9 cellular contexts compared by ENCODE assay signal in the genomic region with DNA sequence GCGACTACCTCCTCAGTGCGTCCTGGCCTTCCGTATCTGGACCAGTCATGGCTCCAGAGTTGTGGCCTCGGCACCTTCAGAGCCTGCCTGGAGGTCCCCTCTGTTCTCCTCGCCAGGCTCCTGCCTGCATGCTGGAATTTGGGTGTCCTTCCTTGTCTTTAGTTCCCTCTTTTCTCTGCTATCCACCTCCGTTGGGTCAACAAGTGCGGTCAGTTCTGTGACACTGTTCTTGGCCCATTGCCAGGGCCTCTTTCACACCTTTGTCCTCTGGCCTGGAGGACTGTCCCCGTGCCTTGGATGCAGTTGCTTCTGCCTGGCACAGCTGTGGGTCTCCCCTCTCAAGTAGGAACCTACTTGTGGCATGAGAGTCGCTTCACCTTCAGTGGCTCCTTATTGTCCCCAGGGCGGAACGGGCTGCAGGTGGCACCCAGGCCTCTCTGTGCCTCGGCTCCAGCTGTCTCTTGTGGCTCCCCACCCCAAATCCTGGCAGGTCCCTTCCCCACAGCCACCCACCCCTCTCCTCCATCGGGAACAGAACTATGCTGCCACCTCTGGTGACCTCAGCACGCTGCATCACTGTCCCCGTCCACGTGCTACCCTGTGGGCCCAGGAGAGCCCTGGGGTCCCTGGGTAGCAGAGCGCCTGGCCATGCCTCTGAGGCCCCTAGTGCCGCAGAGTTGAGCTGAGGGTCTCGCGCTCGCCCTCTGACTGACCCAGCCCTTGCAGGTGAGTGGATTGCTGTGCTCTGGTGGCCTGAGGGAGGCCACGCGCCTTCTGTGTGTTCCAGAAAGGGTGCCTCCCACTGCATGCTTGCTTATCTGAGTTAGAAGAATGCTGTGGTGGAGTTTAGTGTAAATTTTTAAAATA. TPM values are rescaled to one million over a fixed set of nuclear protein-coding genes. Genes with fewer than 3 reads are reported as not detected.
DNase-seq lines count a peak whose midpoint lies in the region; ATAC-seq, FAIRE-seq and TF ChIP-seq lines count a peak whose summit lies in the region.
"Had no signal": no experiment of that assay in that cellular context is flagged by ENCODE, and none has a peak within 500 bp of the region (broad histone marks: within the 10 kb centered on the region; RNA-seq: fewer than 3 reads in every experiment).

No MANE protein-coding gene starts in this region.

- intact Hi-C loops in HepG2 (cut with micrococcal nuclease; ENCODE audit: unreplicated experiment), result loop anchor here (5.0 kb wide), 1 partner anchor 33 kb away; a partner anchor contains a TSS
- intact Hi-C loops in left colon (cut with DNase I, micrococcal nuclease), result no loop called here
- intact Hi-C loops in sigmoid colon (cut with DNase I), result loop anchor here (5.0 to 10.0 kb wide), 3 partner anchors 33 to 110 kb away; a partner anchor contains a TSS

- TF ChIP-seq EP300 in HepG2 (IDR thresholded peaks at IDR 0.05; ENCODE audit: low read depth in 2 of 2, low read length in 2 of 2) (no peak), HepG2 (CRISPR knock-in tag; IDR thresholded peaks at IDR 0.05; ENCODE audit: borderline replicate concordance) (no peak), sigmoid colon (IDR thresholded peaks at IDR 0.05) (no peak)

- peak; percentile 89 for DNase-seq in GM23338 (ENCODE audit: low spot score)
- peak; percentile 48 for DNase-seq in activated naive CD4-positive, alpha-beta T cell treated with anti-CD3 and anti-CD28 coated beads, Interleukin-2, amount 10 ng/mL, durations not matched to agents 7 days and 5 days
- DNase-seq in HepG2 (ENCODE audit: low spot score), result peak; percentile 50
- no peak for DNase-seq in left colon
- no peak for DNase-seq in activated gamma-delta T cell (lab: John Stamatoyannopoulos, UW)
- no peak for DNase-seq in GF-D8 (lab: John Stamatoyannopoulos, UW)
- no peak for DNase-seq in sigmoid colon

- H3K9ac ChIP-seq in BLaER1 treated with 17β-estradiol and CSF1 and Interleukin-3, amounts not matched to agents 10 nM and 100 nM, result peak overlapping the region in 5 of 11 experiments; percentile 35 to 62 (median 44); a peak in 6 of 22 replicates
- peak overlapping the region; percentile 57; the same call in 1 of the 2 replicates for H3K9ac ChIP-seq in HepG2 (ENCODE audit: insufficient read depth, low read depth, low read length)

- peak overlapping the region; percentile 26; the same call in 2 of the 3 replicates for H3K4me3 Mint-ChIP-seq in GM23338
- H3K4me3 Mint-ChIP-seq in activated naive CD4-positive, alpha-beta T cell treated with anti-CD3 and anti-CD28 coated beads, Interleukin-2, amount 10 ng/mL, durations not matched to agents 7 days and 5 days, result no peak overlapping the region
- H3K4me3 Mint-ChIP-seq: memory B cell had no signal

- TF ChIP-seq CTCF in GM23338 (conservative IDR thresholded peaks at IDR 0.05; ENCODE audit: low read depth in 2 of 2) (peak; percentile 66 to 75), HepG2 (CRISPR knock-in tag; IDR thresholded peaks at IDR 0.05) (peak; percentile 77), sigmoid colon (IDR thresholded peaks at IDR 0.05) (peak in 2 of 4 experiments; percentile 5 to 9)

- H3K4me1 ChIP-seq in BLaER1 treated with 17β-estradiol and CSF1 and Interleukin-3, amounts not matched to agents 10 nM and 100 nM, result peaks cover 42 to 48% (median 46%) of the 10 kb centered on the region in 10 experiments
- H3K4me1 ChIP-seq in GM23338 (ENCODE audit: insufficient read depth), result peaks cover 12% of the 10 kb centered on the region; the same call in 1 of the 2 replicates
- peaks cover 47% of the 10 kb centered on the region for H3K4me1 ChIP-seq in HepG2 (ENCODE audit: insufficient read depth, low read length)
- peaks cover 0 to 53% (median 48%) of the 10 kb centered on the region in 4 donors for H3K4me1 ChIP-seq in sigmoid colon

- CTCF ChIA-PET in activated naive CD4-positive, alpha-beta T cell treated with anti-CD3 and anti-CD28 coated beads, Interleukin-2, amount 10 ng/mL, durations not matched to agents 7 days and 5 days (lab: Charles Lee), result no interaction called here
- CTCF ChIA-PET in HepG2 (lab: Yijun Ruan, JAX; ENCODE audit: low intra/inter-chr PET ratio, low total read pairs), result no interaction called here

- no peaks in the 10 kb centered on the region for H3K9me3 ChIP-seq in BLaER1 treated with 17β-estradiol and CSF1 and Interleukin-3, amounts not matched to agents 10 nM and 100 nM (replicated peaks in 1 of 11)
- H3K9me3 ChIP-seq in HepG2 (ENCODE audit: low read length) (no peaks in the 10 kb centered on the region), sigmoid colon (no peaks in the 10 kb centered on the region)

- peak overlapping the region; percentile 92 for H3K27ac Mint-ChIP-seq in GM23338
- peak overlapping the region; percentile 31 for H3K27ac Mint-ChIP-seq in activated naive CD4-positive, alpha-beta T cell treated with anti-CD3 and anti-CD28 coated beads, Interleukin-2, amount 10 ng/mL, durations not matched to agents 7 days and 5 days
- H3K27ac Mint-ChIP-seq: memory B cell had no signal

- TF ChIP-seq POLR2A in HepG2 (IDR thresholded peaks at IDR 0.05; ENCODE audit: insufficient read depth in 1 of 2, low read depth in 2 of 2, low read length in 2 of 2), result no peak
- TF ChIP-seq POLR2A in sigmoid colon (IDR thresholded peaks at IDR 0.05), result no peak

- peak overlapping the region in 5 of 11 experiments; percentile 20 to 49 (median 34); a peak in 5 of 22 replicates for H3K27ac ChIP-seq in BLaER1 treated with 17β-estradiol and CSF1 and Interleukin-3, amounts not matched to agents 10 nM and 100 nM
- peak overlapping the region; percentile 79; the same call in 1 of the 2 replicates for H3K27ac ChIP-seq in GM23338 (ENCODE audit: low read depth)
- H3K27ac ChIP-seq in HepG2 (ENCODE audit: extremely low read length, insufficient read depth, low read length), result peak overlapping the region; percentile 61
- H3K27ac ChIP-seq in sigmoid colon, result peak overlapping the region in 2 of 4 donors; percentile 5 to 19

- H3K4me2 ChIP-seq in BLaER1 treated with 17β-estradiol and CSF1 and Interleukin-3, amounts not matched to agents 10 nM and 100 nM, result peak overlapping the region in 10 of 11 experiments; percentile 23 to 99 (median 97); a peak in 15 of 22 replicates
- H3K4me2 ChIP-seq in GM23338 (peak overlapping the region; percentile 43; the same call in 1 of the 2 replicates), HepG2 (ENCODE audit: low read depth, low read length) (peak overlapping the region; percentile 65)

- peaks cover 36% of the 10 kb centered on the region for H3K4me1 Mint-ChIP-seq in GM23338
- peaks cover 42% of the 10 kb centered on the region for H3K4me1 Mint-ChIP-seq in activated naive CD4-positive, alpha-beta T cell treated with anti-CD3 and anti-CD28 coated beads, Interleukin-2, amount 10 ng/mL, durations not matched to agents 7 days and 5 days

- peaks cover 31% of the 10 kb centered on the region for H3F3A ChIP-seq in GM23338 (replicated peaks; ENCODE audit: low read depth)

- peak; percentile 8 for FAIRE-seq in HepG2 (lab: Jason Lieb, UNC)

- H3K79me2 ChIP-seq in GM23338 (replicated peaks; ENCODE audit: insufficient read depth), result peaks cover 82% of the 10 kb centered on the region
- H3K79me2 ChIP-seq in HepG2 (ENCODE audit: insufficient read depth, low read length), result peaks cover 64% of the 10 kb centered on the region

- ATAC-seq in GM23338, result peak; percentile 82
- peak; percentile 67 for ATAC-seq in HepG2
- no peak for ATAC-seq in left colon

- TF ChIP-seq RAD21 in HepG2 (CRISPR knock-in tag; IDR thresholded peaks at IDR 0.05), result no peak

- no TSS peak for BruUV-seq in HepG2 (replicated peaks; lab: Mats Ljungman, UMichigan)

- peaks cover 28 to 93% (median 89%) of the 10 kb centered on the region in 11 experiments; a peak in 21 of 22 replicates for H4K20me1 ChIP-seq in BLaER1 treated with 17β-estradiol and CSF1 and Interleukin-3, amounts not matched to agents 10 nM and 100 nM
- H4K20me1 ChIP-seq in GM23338 (replicated peaks; ENCODE audit: insufficient read depth) (peaks cover 61% of the 10 kb centered on the region), HepG2 (ENCODE audit: insufficient read depth, low read length) (peaks cover 15% of the 10 kb centered on the region; the same call in 1 of the 2 replicates)

- 41% methylated on average over 19 of the region's 23 CpGs for WGBS in HepG2 (ENCODE audit: low lambda C conversion rate)
- 79 to 81% methylated on average over 23 of the region's 23 CpGs for WGBS in sigmoid colon, 2 donors

- H3K9me3 Mint-ChIP-seq in GM23338, result no peaks in the 10 kb centered on the region; the same call in 2 of the 3 replicates
- no peaks in the 10 kb centered on the region for H3K9me3 Mint-ChIP-seq in activated naive CD4-positive, alpha-beta T cell treated with anti-CD3 and anti-CD28 coated beads, Interleukin-2, amount 10 ng/mL, durations not matched to agents 7 days and 5 days
- H3K9me3 Mint-ChIP-seq: memory B cell had no signal

- no peaks in the 10 kb centered on the region for H3K9me2 ChIP-seq in GM23338 (ENCODE audit: insufficient read depth)

- H3K36me3 ChIP-seq in BLaER1 treated with 17β-estradiol and CSF1 and Interleukin-3, amounts not matched to agents 10 nM and 100 nM, result peaks cover 44 to 86% (median 59%) of the 10 kb centered on the region in 11 experiments
- H3K36me3 ChIP-seq in GM23338 (ENCODE audit: insufficient read depth), result peaks cover 27% of the 10 kb centered on the region
- peaks cover 40 to 51% of the 10 kb centered on the region in 2 experiments for H3K36me3 ChIP-seq in HepG2 (replicated peaks in 1 of 2; ENCODE audit: control insufficient read depth in 1 of 2, insufficient read depth in 2 of 2, low read length in 2 of 2)
- H3K36me3 ChIP-seq in sigmoid colon, result peaks cover 22 to 43% (median 36%) of the 10 kb centered on the region in 4 donors

- in situ Hi-C loops in HepG2 (cut with HindIII; ENCODE audit: extremely low pct_ligation_motif_present, low pct_unique_long_range_greater_than_20kb), result no loop called here

- no peaks in the 10 kb centered on the region for H3K27me3 ChIP-seq in BLaER1 treated with 17β-estradiol and CSF1 and Interleukin-3, amounts not matched to agents 10 nM and 100 nM
- H3K27me3 ChIP-seq in GM23338 (ENCODE audit: insufficient read depth), result no peaks in the 10 kb centered on the region
- H3K27me3 ChIP-seq in HepG2 (ENCODE audit: control insufficient read depth in 1 of 2, insufficient read depth in 2 of 2, low read length in 2 of 2), result no peaks in the 10 kb centered on the region; a peak in 1 of 5 replicates
- no peaks in the 10 kb centered on the region for H3K27me3 ChIP-seq in sigmoid colon

- POLR2A ChIA-PET in HepG2 (lab: Yijun Ruan, JAX), result no interaction called here

- H3K4me3 ChIP-seq in BLaER1 treated with 17β-estradiol and CSF1 and Interleukin-3, amounts not matched to agents 10 nM and 100 nM, result no peak overlapping the region
- H3K4me3 ChIP-seq in GM23338 (no peak overlapping the region), HepG2 (replicated peaks in 1 of 3; ENCODE audit: insufficient read depth in 1 of 3, low read depth in 2 of 3, low read length in 3 of 3) (peak overlapping the region in 1 of 3 experiments; percentile 44; a peak in 2 of 6 replicates), sigmoid colon (no peak overlapping the region)

- H2AFZ ChIP-seq in GM23338, result no peak overlapping the region
- H2AFZ ChIP-seq in HepG2 (ENCODE audit: low read length), result no peak overlapping the region

- H3K36me3 Mint-ChIP-seq in GM23338 (ENCODE audit: low read depth), result peaks cover 66% of the 10 kb centered on the region
- H3K36me3 Mint-ChIP-seq in activated naive CD4-positive, alpha-beta T cell treated with anti-CD3 and anti-CD28 coated beads, Interleukin-2, amount 10 ng/mL, durations not matched to agents 7 days and 5 days, result peaks cover 50% of the 10 kb centered on the region

- H3K27me3 Mint-ChIP-seq in GM23338 (ENCODE audit: insufficient read depth, low read depth, poor library complexity), result peaks cover 37% of the 10 kb centered on the region
- no peaks in the 10 kb centered on the region for H3K27me3 Mint-ChIP-seq in activated naive CD4-positive, alpha-beta T cell treated with anti-CD3 and anti-CD28 coated beads, Interleukin-2, amount 10 ng/mL, durations not matched to agents 7 days and 5 days
- H3K27me3 Mint-ChIP-seq: memory B cell had no signal

RNA-seq across cellular contexts. Expression of a gene that starts 4.7 kb away (rescaled TPM):
- 41.6 and 48.9 TPM in 2 replicates for total RNA-seq in GM23338 (2014; rRNA removed; shearing (Covaris generic))
- polyA plus RNA-seq in GM23338 (2016; fragmentation: Nextera tagmentation; extraction: Ambion mirVana), result 11.4 and 12.2 TPM in 2 replicates
- 14.8 and 23.2 TPM in 2 replicates for total RNA-seq in HepG2 (2016; rRNA removed; fragmentation: Illumina TruSeq; extraction: Trizol)
- total RNA-seq in HepG2 (2016; cell fraction: cytosol; rRNA removed; fragmentation: Illumina TruSeq; extraction: Trizol; ENCODE audit: low read depth), result 6.6 and 9.7 TPM in 2 replicates
- 12.0 and 23.2 TPM in 2 replicates for total RNA-seq in HepG2 (2016; cell fraction: insoluble cytoplasmic fraction; rRNA removed; fragmentation: Illumina TruSeq; extraction: Trizol)
- 9.0 and 9.2 TPM in 2 replicates for total RNA-seq in HepG2 (2016; cell fraction: membrane; rRNA removed; fragmentation: Illumina TruSeq; extraction: Trizol)
- 31.9 and 36.2 TPM in 2 replicates for total RNA-seq in HepG2 (2016; cell fraction: nucleus; rRNA removed; fragmentation: Illumina TruSeq; extraction: Trizol)
- polyA plus RNA-seq in HepG2 (2011; rRNA removed), result 10.2 and 14.6 TPM in 2 replicates
- polyA plus RNA-seq in HepG2 (2011; cell fraction: cytosol; rRNA removed), result 5.7 and 6.4 TPM in 2 replicates
- 78.1 and 81.2 TPM in 2 replicates for polyA plus RNA-seq in HepG2 (2011; cell fraction: nucleus; rRNA removed)
- polyA plus RNA-seq in HepG2 (2012), result 11.5 and 13.9 TPM in 2 replicates
- polyA plus RNA-seq in HepG2 (2016; cell fraction: cytosol; fragmentation: Illumina TruSeq; extraction: Trizol; ENCODE audit: low read depth), result 2.2 and 2.4 TPM in 2 replicates
- polyA plus RNA-seq in HepG2 (2016; cell fraction: insoluble cytoplasmic fraction; fragmentation: Illumina TruSeq; extraction: Trizol; ENCODE audit: low read depth), result 11.4 and 14.1 TPM in 2 replicates
- 4.9 TPM in 2 replicates for polyA plus RNA-seq in HepG2 (2016; cell fraction: membrane; fragmentation: Illumina TruSeq; extraction: Trizol; ENCODE audit: low read depth)
- polyA plus RNA-seq in HepG2 (2016; cell fraction: nucleus; fragmentation: Illumina TruSeq; extraction: Trizol; ENCODE audit: insufficient read depth, low read depth), result 67.7 and 78.1 TPM in 2 replicates
- 25.9 and 28.5 TPM in 2 replicates for polyA minus RNA-seq in HepG2 (2011; rRNA and poly(A)+ RNA removed; ENCODE audit: low replicate concordance)
- 4.4 and 5.3 TPM in 2 replicates for polyA minus RNA-seq in HepG2 (2011; cell fraction: cytosol; rRNA and poly(A)+ RNA removed)
- polyA minus RNA-seq in HepG2 (2011; cell fraction: nucleus; rRNA and poly(A)+ RNA removed), result 31.7 and 34.0 TPM in 2 replicates
- 10 to 100 TPM; 32.7 to 46.8 TPM for total RNA-seq in left colon
- 10 to 100 TPM; 15.0 to 32.7 (median 22.2) TPM for total RNA-seq in sigmoid colon
- polyA plus RNA-seq in sigmoid colon, result 10 to 100 TPM in 1 of 3 donors, 1 to 10 TPM in 2; 6.7 to 24.1 (median 8.4) TPM

RNA-seq across cellular contexts. Expression of a gene that starts 31.1 kb away (rescaled TPM):
- 987 and 1,206 TPM in 2 replicates for total RNA-seq in GM23338 (2014; rRNA removed; shearing (Covaris generic))
- polyA plus RNA-seq in GM23338 (2016; fragmentation: Nextera tagmentation; extraction: Ambion mirVana) (988 and 1,014 TPM in 2 replicates), HepG2 (2011; rRNA removed) (167 and 181 TPM in 2 replicates), sigmoid colon (100 to 1,000 TPM in 1 of 3 donors, 10 to 100 TPM in 2; 67.9 to 163 (median 79.8) TPM)
- total RNA-seq in HepG2 (2016; rRNA removed; fragmentation: Illumina TruSeq; extraction: Trizol) (492 and 544 TPM in 2 replicates), left colon (10 to 100 TPM; 57.2 to 80.3 TPM), sigmoid colon (100 to 1,000 TPM; 135 to 194 (median 163) TPM)
- 261 and 299 TPM in 2 replicates for total RNA-seq in HepG2 (2016; cell fraction: cytosol; rRNA removed; fragmentation: Illumina TruSeq; extraction: Trizol; ENCODE audit: low read depth)
- 488 and 609 TPM in 2 replicates for total RNA-seq in HepG2 (2016; cell fraction: insoluble cytoplasmic fraction; rRNA removed; fragmentation: Illumina TruSeq; extraction: Trizol)
- total RNA-seq in HepG2 (2016; cell fraction: membrane; rRNA removed; fragmentation: Illumina TruSeq; extraction: Trizol), result 327 and 371 TPM in 2 replicates
- total RNA-seq in HepG2 (2016; cell fraction: nucleus; rRNA removed; fragmentation: Illumina TruSeq; extraction: Trizol), result 174 and 196 TPM in 2 replicates
- polyA plus RNA-seq in HepG2 (2011; cell fraction: cytosol; rRNA removed), result 186 and 192 TPM in 2 replicates
- polyA plus RNA-seq in HepG2 (2011; cell fraction: nucleus; rRNA removed), result 148 and 170 TPM in 2 replicates
- polyA plus RNA-seq in HepG2 (2012), result 127 and 149 TPM in 2 replicates
- 239 and 293 TPM in 2 replicates for polyA plus RNA-seq in HepG2 (2016; cell fraction: cytosol; fragmentation: Illumina TruSeq; extraction: Trizol; ENCODE audit: low read depth)
- polyA plus RNA-seq in HepG2 (2016; cell fraction: insoluble cytoplasmic fraction; fragmentation: Illumina TruSeq; extraction: Trizol; ENCODE audit: low read depth), result 614 and 703 TPM in 2 replicates
- 272 and 323 TPM in 2 replicates for polyA plus RNA-seq in HepG2 (2016; cell fraction: membrane; fragmentation: Illumina TruSeq; extraction: Trizol; ENCODE audit: low read depth)
- 346 and 368 TPM in 2 replicates for polyA plus RNA-seq in HepG2 (2016; cell fraction: nucleus; fragmentation: Illumina TruSeq; extraction: Trizol; ENCODE audit: insufficient read depth, low read depth)
- polyA minus RNA-seq in HepG2 (2011; rRNA and poly(A)+ RNA removed; ENCODE audit: low replicate concordance), result 156 and 233 TPM in 2 replicates
- 76.0 and 88.9 TPM in 2 replicates for polyA minus RNA-seq in HepG2 (2011; cell fraction: cytosol; rRNA and poly(A)+ RNA removed)
- polyA minus RNA-seq in HepG2 (2011; cell fraction: nucleus; rRNA and poly(A)+ RNA removed), result 52.2 and 57.9 TPM in 2 replicates

RNA-seq across cellular contexts. Expression of a gene that starts 32.2 kb away (rescaled TPM):
- 56.4 and 61.3 TPM in 2 replicates for total RNA-seq in GM23338 (2014; rRNA removed; shearing (Covaris generic))
- polyA plus RNA-seq in GM23338 (2016; fragmentation: Nextera tagmentation; extraction: Ambion mirVana), result 41.3 and 42.9 TPM in 2 replicates
- 18.4 and 30.3 TPM in 2 replicates for total RNA-seq in HepG2 (2016; rRNA removed; fragmentation: Illumina TruSeq; extraction: Trizol)
- total RNA-seq in HepG2 (2016; cell fraction: cytosol; rRNA removed; fragmentation: Illumina TruSeq; extraction: Trizol; ENCODE audit: low read depth), result 11.5 and 14.4 TPM in 2 replicates
- 16.2 and 32.5 TPM in 2 replicates for total RNA-seq in HepG2 (2016; cell fraction: insoluble cytoplasmic fraction; rRNA removed; fragmentation: Illumina TruSeq; extraction: Trizol)
- total RNA-seq in HepG2 (2016; cell fraction: membrane; rRNA removed; fragmentation: Illumina TruSeq; extraction: Trizol), result 15.5 and 21.4 TPM in 2 replicates
- total RNA-seq in HepG2 (2016; cell fraction: nucleus; rRNA removed; fragmentation: Illumina TruSeq; extraction: Trizol), result 35.9 and 49.2 TPM in 2 replicates
- 24.0 and 30.8 TPM in 2 replicates for polyA plus RNA-seq in HepG2 (2011; rRNA removed)
- polyA plus RNA-seq in HepG2 (2011; cell fraction: cytosol; rRNA removed), result 12.3 and 19.2 TPM in 2 replicates
- polyA plus RNA-seq in HepG2 (2011; cell fraction: nucleus; rRNA removed), result 251 and 263 TPM in 2 replicates
- 17.6 and 20.5 TPM in 2 replicates for polyA plus RNA-seq in HepG2 (2012)
- polyA plus RNA-seq in HepG2 (2016; cell fraction: cytosol; fragmentation: Illumina TruSeq; extraction: Trizol; ENCODE audit: low read depth), result 7.7 TPM in 2 replicates
- 20.9 and 22.1 TPM in 2 replicates for polyA plus RNA-seq in HepG2 (2016; cell fraction: insoluble cytoplasmic fraction; fragmentation: Illumina TruSeq; extraction: Trizol; ENCODE audit: low read depth)
- 11.9 and 13.0 TPM in 2 replicates for polyA plus RNA-seq in HepG2 (2016; cell fraction: membrane; fragmentation: Illumina TruSeq; extraction: Trizol; ENCODE audit: low read depth)
- polyA plus RNA-seq in HepG2 (2016; cell fraction: nucleus; fragmentation: Illumina TruSeq; extraction: Trizol; ENCODE audit: insufficient read depth, low read depth), result 95.8 and 103 TPM in 2 replicates
- 51.2 and 62.1 TPM in 2 replicates for polyA minus RNA-seq in HepG2 (2011; rRNA and poly(A)+ RNA removed; ENCODE audit: low replicate concordance)
- 10.6 and 13.6 TPM in 2 replicates for polyA minus RNA-seq in HepG2 (2011; cell fraction: cytosol; rRNA and poly(A)+ RNA removed)
- polyA minus RNA-seq in HepG2 (2011; cell fraction: nucleus; rRNA and poly(A)+ RNA removed), result 48.9 and 53.0 TPM in 2 replicates
- total RNA-seq in left colon, result 10 to 100 TPM; 33.3 to 36.4 TPM
- total RNA-seq in sigmoid colon, result 10 to 100 TPM; 40.0 to 55.1 (median 51.1) TPM
- 10 to 100 TPM in 1 of 3 donors, 1 to 10 TPM in 2; 8.6 to 43.7 (median 9.0) TPM for polyA plus RNA-seq in sigmoid colon

RNA-seq across cellular contexts. Expression of a gene that starts 46.8 kb away (rescaled TPM):
- 26.1 and 47.6 TPM in 2 replicates for total RNA-seq in GM23338 (2014; rRNA removed; shearing (Covaris generic))
- polyA plus RNA-seq in GM23338 (2016; fragmentation: Nextera tagmentation; extraction: Ambion mirVana) (13.7 and 22.1 TPM in 2 replicates), HepG2 (2011; rRNA removed) (21.3 and 23.8 TPM in 2 replicates), sigmoid colon (10 to 100 TPM in 1 of 3 donors, 1 to 10 TPM in 2; 1.8 to 26.0 (median 4.2) TPM)
- total RNA-seq in HepG2 (2016; rRNA removed; fragmentation: Illumina TruSeq; extraction: Trizol) (2.2 and 7.5 TPM in 2 replicates), left colon (10 to 100 TPM; 36.9 to 37.0 TPM), sigmoid colon (10 to 100 TPM in 2 of 4 donors, 1 to 10 TPM in 2; 4.6 to 14.3 (median 9.5) TPM)
- 9.7 and 13.0 TPM in 2 replicates for total RNA-seq in HepG2 (2016; cell fraction: cytosol; rRNA removed; fragmentation: Illumina TruSeq; extraction: Trizol; ENCODE audit: low read depth)
- total RNA-seq in HepG2 (2016; cell fraction: insoluble cytoplasmic fraction; rRNA removed; fragmentation: Illumina TruSeq; extraction: Trizol), result 2.3 and 6.9 TPM in 2 replicates
- total RNA-seq in HepG2 (2016; cell fraction: membrane; rRNA removed; fragmentation: Illumina TruSeq; extraction: Trizol), result 7.3 and 7.7 TPM in 2 replicates
- total RNA-seq in HepG2 (2016; cell fraction: nucleus; rRNA removed; fragmentation: Illumina TruSeq; extraction: Trizol), result 10.4 and 12.9 TPM in 2 replicates
- polyA plus RNA-seq in HepG2 (2011; cell fraction: cytosol; rRNA removed), result 7.4 and 11.5 TPM in 2 replicates
- polyA plus RNA-seq in HepG2 (2011; cell fraction: nucleus; rRNA removed), result 339 and 424 TPM in 2 replicates
- polyA plus RNA-seq in HepG2 (2012), result 20.4 and 23.6 TPM in 2 replicates
- polyA plus RNA-seq in HepG2 (2016; cell fraction: cytosol; fragmentation: Illumina TruSeq; extraction: Trizol; ENCODE audit: low read depth), result 4.7 and 5.5 TPM in 2 replicates
- 6.9 and 9.6 TPM in 2 replicates for polyA plus RNA-seq in HepG2 (2016; cell fraction: insoluble cytoplasmic fraction; fragmentation: Illumina TruSeq; extraction: Trizol; ENCODE audit: low read depth)
- 13.6 and 14.9 TPM in 2 replicates for polyA plus RNA-seq in HepG2 (2016; cell fraction: membrane; fragmentation: Illumina TruSeq; extraction: Trizol; ENCODE audit: low read depth)
- polyA plus RNA-seq in HepG2 (2016; cell fraction: nucleus; fragmentation: Illumina TruSeq; extraction: Trizol; ENCODE audit: insufficient read depth, low read depth), result 107 and 110 TPM in 2 replicates
- 10.0 and 10.2 TPM in 2 replicates for polyA minus RNA-seq in HepG2 (2011; rRNA and poly(A)+ RNA removed; ENCODE audit: low replicate concordance)
- 4.3 and 6.2 TPM in 2 replicates for polyA minus RNA-seq in HepG2 (2011; cell fraction: cytosol; rRNA and poly(A)+ RNA removed)
- 11.3 and 19.8 TPM in 2 replicates for polyA minus RNA-seq in HepG2 (2011; cell fraction: nucleus; rRNA and poly(A)+ RNA removed)

Comparison
In these comparisons a context has a peak if more than half of its experiments do, and no peak if none do; other contexts are left out.
1. H3K4me2 ChIP-seq: peak in every context shown above with its lines; median percentile 97 in BLaER1 treated with 17β-estradiol and CSF1 and Interleukin-3, amounts not matched to agents 10 nM and 100 nM; 65 in HepG2; 43 in GM23338.
2. DNase-seq: peak in GM23338 (single experiment), activated naive CD4-positive, alpha-beta T cell treated with anti-CD3 and anti-CD28 coated beads, Interleukin-2, amount 10 ng/mL, durations not matched to agents 7 days and 5 days (single experiment) and HepG2 (single experiment); none in left colon (0 of 2), activated gamma-delta T cell (single experiment), GF-D8 (single experiment) and sigmoid colon (single experiment).
3. intact Hi-C loops: an anchor here in HepG2 (5.0 kb wide) and sigmoid colon (5.0 to 10.0 kb wide); none called in left colon.